In the genomic region with DNA sequence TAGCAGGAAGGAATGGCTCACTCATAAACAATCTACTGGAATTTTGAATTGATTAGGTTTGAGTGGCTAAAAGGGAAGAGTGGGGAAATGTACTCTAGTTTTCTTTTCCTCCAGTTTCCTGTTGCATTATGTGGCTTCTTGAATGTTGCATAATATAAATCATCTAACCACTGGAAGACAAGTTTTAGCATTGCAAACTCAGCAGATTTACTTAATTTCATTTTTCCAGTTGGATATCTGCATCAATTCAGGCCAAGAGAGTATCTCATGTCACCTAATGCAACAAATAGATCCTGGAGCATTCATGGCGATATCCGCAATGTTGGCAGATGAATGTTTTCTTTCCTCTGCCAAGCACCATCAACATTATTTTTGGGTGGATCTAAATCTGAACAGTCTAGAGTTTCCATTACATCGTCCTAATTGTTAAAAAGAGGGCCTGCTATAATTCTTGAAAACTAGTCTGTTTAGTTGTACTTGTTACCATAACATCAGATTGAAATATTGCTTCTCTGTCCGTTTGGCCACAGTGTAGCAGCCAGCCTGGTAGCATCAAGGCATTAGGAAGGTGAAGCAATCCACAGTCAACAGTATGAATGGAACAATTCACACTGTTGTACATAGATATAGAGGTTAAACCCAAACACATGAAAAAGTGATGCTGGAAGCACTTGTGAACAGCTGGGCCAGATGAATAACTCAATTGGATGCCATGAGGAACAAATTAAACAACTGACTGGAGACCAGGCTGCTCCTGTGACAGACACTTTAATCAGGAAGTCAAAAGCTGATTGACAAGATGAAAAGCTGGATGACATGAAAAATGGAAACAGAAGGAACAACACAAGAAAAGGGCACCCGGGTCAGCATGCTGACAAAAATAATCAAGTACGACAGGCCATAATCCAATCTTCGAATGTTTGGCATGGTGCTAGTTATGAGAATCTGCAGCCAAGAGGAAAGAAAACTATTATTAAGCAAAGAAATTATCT, we compare ENCODE assay signal across 20 cellular contexts.
"Had no signal": no experiment of that assay in that cellular context is flagged by ENCODE, and none has a peak within 500 bp of the region (broad histone marks: within the 10 kb centered on the region; RNA-seq: fewer than 3 reads in every experiment).

No MANE protein-coding gene starts in this region.

- H3K27ac ChIP-seq: brain microvascular endothelial cell, gastrocnemius medialis, neutrophil, pancreas, spleen, upper lobe of right lung had no signal

- H3K4me3 ChIP-seq: gastrocnemius medialis, pancreas, spleen, upper lobe of right lung had no signal

- H3K4me1 ChIP-seq: gastrocnemius medialis, pancreas, spleen, upper lobe of right lung had no signal

- H3K27me3 ChIP-seq: brain microvascular endothelial cell, gastrocnemius medialis, neutrophil, pancreas, spleen, upper lobe of right lung had no signal

- H3K9me3 ChIP-seq: gastrocnemius medialis, neutrophil, pancreas, upper lobe of right lung had no signal

- DNase-seq: activated gamma-delta T cell treated with Interleukin-2 at 50 U/mL for 16 hours; activated T-cell treated with anti-CD3 and anti-CD28 coated beads, Interleukin-2, amount 50 U/mL, for 1 hour; anterior cingulate cortex; brain microvascular endothelial cell; effector memory CD8-positive, alpha-beta T cell; gastrocnemius medialis; head of caudate nucleus; hypothalamus; pancreas; spleen; stimulated activated CD4-positive, alpha-beta T cell treated with anti-CD3 and anti-CD28 coated beads, Interleukin-4, amount 100 ng/mL, for 1 hour; stimulated activated naive CD4-positive, alpha-beta T cell; T-helper 9 cell; upper lobe of right lung had no signal

- FAIRE-seq: colon, endothelial cell of umbilical vein, pancreas had no signal

- ATAC-seq: effector memory CD8-positive, alpha-beta T cell; esophagus mucosa; gastrocnemius medialis; natural killer cell treated with Interleukin-12 subunit alpha and Interleukin-12 subunit beta and Interleukin-15 and Interleukin-18, amount 100 ng/mL, for 72 hours; pancreas; upper lobe of right lung; WTC11 had no signal

- H3K36me3 ChIP-seq: brain microvascular endothelial cell, gastrocnemius medialis, neutrophil, pancreas, spleen, upper lobe of right lung had no signal
